Comparison of ENCODE assay signal across 21 cellular contexts in genomic region chrX:38594434-38594833, GRCh38. TPM values are rescaled to one million over a fixed set of nuclear protein-coding genes. Genes with fewer than 3 reads are reported as not detected.
A peak's percentile ranks its signal among the peaks of the same experiment; 100 is the strongest.
DNase-seq lines count a peak whose midpoint lies in the region; ATAC-seq, FAIRE-seq and TF ChIP-seq lines count a peak whose summit lies in the region.
"Had no signal": no experiment of that assay in that cellular context is flagged by ENCODE, and none has a peak within 500 bp of the region (broad histone marks: within the 10 kb centered on the region; RNA-seq: fewer than 3 reads in every experiment).

No MANE protein-coding gene starts in this region.

- no peak overlapping the region for H3K4me3 ChIP-seq in HEK293 (ENCODE audit: low read depth, low read length)
- H3K4me3 ChIP-seq in Loucy (ENCODE audit: low read length, poor library complexity, severe bottlenecking), result peak overlapping the region; percentile 59
- H3K4me3 ChIP-seq in ascending aorta, result no peak overlapping the region
- H3K4me3 ChIP-seq: BLaER1 treated with 17β-estradiol and CSF1 and Interleukin-3, amounts not matched to agents 10 nM and 100 nM had no signal

- POLR2A ChIA-PET in HEK293 (lab: Yijun Ruan, JAX), result no interaction called here

- ATAC-seq in HG03175 (IDR thresholded peaks at IDR 0.05; ENCODE audit: unreplicated experiment), result no peak
- ATAC-seq: CD8-positive, alpha-beta T cell had no signal

- no peaks in the 10 kb centered on the region for H3K9me2 ChIP-seq in Loucy (replicated peaks; ENCODE audit: low read depth, low read length)

- peak overlapping the region; percentile 81 for H3K4me2 ChIP-seq in Loucy (ENCODE audit: low read depth, low read length, poor library complexity, severe bottlenecking)
- H3K4me2 ChIP-seq: BLaER1 treated with 17β-estradiol and CSF1 and Interleukin-3, amounts not matched to agents 10 nM and 100 nM had no signal

- intact Hi-C loops in ascending aorta (cut with DNase I), result no loop called here

- FAIRE-seq in colon (lab: Jason Lieb, UNC) (peak; percentile 5), H54 (lab: Jason Lieb, UNC) (no peak)
- FAIRE-seq: A204.1, D721Med, G401.6, GM12891 had no signal

- no peak for TF ChIP-seq CTCF in HEK293 (tag by site-specific recombination; IDR thresholded peaks at IDR 0.05)
- TF ChIP-seq CTCF in Loucy (conservative IDR thresholded peaks at IDR 0.05; ENCODE audit: low read length), result no peak
- no peak for TF ChIP-seq CTCF in ascending aorta (IDR thresholded peaks at IDR 0.05)

- TF ChIP-seq POLR2A in H54 (IDR thresholded peaks at IDR 0.05; ENCODE audit: low read depth, low read length), result no peak

- CTCF ChIA-PET in HEK293 (lab: Yijun Ruan, JAX), result no interaction called here

- no peaks in the 10 kb centered on the region for H4K20me1 ChIP-seq in Loucy (ENCODE audit: insufficient read depth, low read length, poor library complexity, severe bottlenecking)
- H4K20me1 ChIP-seq: BLaER1 treated with 17β-estradiol and CSF1 and Interleukin-3, amounts not matched to agents 10 nM and 100 nM had no signal

- no peak for DNase-seq in ascending aorta (ENCODE audit: low spot score in 2 of 2)
- DNase-seq in NCI-H748 treated with DMSO at 0.1 percent for 48 hours (lab: John Stamatoyannopoulos, UW), result no peak
- no peak for DNase-seq in H54 (ENCODE audit: insufficient read length, low spot score)
- DNase-seq: 8988T; AML-193; Caco-2; Calu3; CD4-positive, alpha-beta T cell; CD8-positive, alpha-beta T cell; DMS79 treated with DMSO at 0.1 percent for 48 hours; GF-D8 had no signal

- no peak overlapping the region for H2AFZ ChIP-seq in Loucy (ENCODE audit: low read length)

- H3K36me3 ChIP-seq in HEK293 (ENCODE audit: control insufficient read depth in 2 of 2, insufficient read depth in 1 of 2, low read length in 2 of 2) (no peaks in the 10 kb centered on the region), Loucy (ENCODE audit: insufficient read depth, low read length) (peaks cover 36% of the 10 kb centered on the region), ascending aorta (no peaks in the 10 kb centered on the region)
- H3K36me3 ChIP-seq: BLaER1 treated with 17β-estradiol and CSF1 and Interleukin-3, amounts not matched to agents 10 nM and 100 nM had no signal

- peak overlapping the region; percentile 93 for H3K9ac ChIP-seq in Loucy (ENCODE audit: low read depth, low read length, poor library complexity, severe bottlenecking)
- H3K9ac ChIP-seq: BLaER1 treated with 17β-estradiol and CSF1 and Interleukin-3, amounts not matched to agents 10 nM and 100 nM had no signal

- H3K79me2 ChIP-seq in Loucy (ENCODE audit: insufficient read depth, low read length), result peaks cover 85% of the 10 kb centered on the region

- no peaks in the 10 kb centered on the region for H3K4me1 ChIP-seq in HEK293 (ENCODE audit: control insufficient read depth, insufficient read depth, low read length)
- H3K4me1 ChIP-seq in Loucy (ENCODE audit: insufficient read depth, low read length, poor library complexity, severe bottlenecking), result peaks cover 71% of the 10 kb centered on the region
- H3K4me1 ChIP-seq in ascending aorta, result no peaks in the 10 kb centered on the region
- H3K4me1 ChIP-seq: BLaER1 treated with 17β-estradiol and CSF1 and Interleukin-3, amounts not matched to agents 10 nM and 100 nM; Caco-2 had no signal

- H3K27me3 ChIP-seq in Loucy (ENCODE audit: insufficient read depth, low read length, poor library complexity, severe bottlenecking), result no peaks in the 10 kb centered on the region
- H3K27me3 ChIP-seq in ascending aorta, result no peaks in the 10 kb centered on the region
- H3K27me3 ChIP-seq: BLaER1 treated with 17β-estradiol and CSF1 and Interleukin-3, amounts not matched to agents 10 nM and 100 nM had no signal

- H3K9me3 ChIP-seq in HEK293 (ENCODE audit: control insufficient read depth, insufficient read depth, low read depth, low read length), result no peaks in the 10 kb centered on the region
- peaks cover 8% of the 10 kb centered on the region; the same call in 1 of the 2 replicates for H3K9me3 ChIP-seq in Loucy (ENCODE audit: insufficient read depth, low read depth, low read length)
- peaks cover 0 to 4% of the 10 kb centered on the region in 2 donors for H3K9me3 ChIP-seq in ascending aorta
- H3K9me3 ChIP-seq: Caco-2 had no signal

- H3F3A ChIP-seq in Loucy (ENCODE audit: low read depth), result peaks cover 23% of the 10 kb centered on the region

- no peak overlapping the region for H3K27ac ChIP-seq in HEK293 (ENCODE audit: extremely low read depth, low read depth, low read length)
- no peak overlapping the region for H3K27ac ChIP-seq in ascending aorta
- H3K27ac ChIP-seq: BLaER1 treated with 17β-estradiol and CSF1 and Interleukin-3, amounts not matched to agents 10 nM and 100 nM; C4-2B had no signal

TF ChIP-seq in HEK293, 187 proteins besides CTCF, POLR2A, EP300 and RAD21:
- TF ChIP-seq ZNF280D (tag by site-specific recombination; IDR thresholded peaks at IDR 0.05) (no peak), ZNF629 (tag by site-specific recombination; IDR thresholded peaks at IDR 0.05) (no peak), ZNF558 (tag by site-specific recombination; IDR thresholded peaks at IDR 0.05) (peak; percentile 91), ZNF544 (tag by site-specific recombination; IDR thresholded peaks at IDR 0.05) (no peak)

RNA-seq across cellular contexts. Expression of gene TSPAN7, which starts 33.1 kb away (rescaled TPM):
- total RNA-seq in ascending aorta, result 122 TPM
